5 cellular contexts compared by ENCODE assay signal in the genomic region with DNA sequence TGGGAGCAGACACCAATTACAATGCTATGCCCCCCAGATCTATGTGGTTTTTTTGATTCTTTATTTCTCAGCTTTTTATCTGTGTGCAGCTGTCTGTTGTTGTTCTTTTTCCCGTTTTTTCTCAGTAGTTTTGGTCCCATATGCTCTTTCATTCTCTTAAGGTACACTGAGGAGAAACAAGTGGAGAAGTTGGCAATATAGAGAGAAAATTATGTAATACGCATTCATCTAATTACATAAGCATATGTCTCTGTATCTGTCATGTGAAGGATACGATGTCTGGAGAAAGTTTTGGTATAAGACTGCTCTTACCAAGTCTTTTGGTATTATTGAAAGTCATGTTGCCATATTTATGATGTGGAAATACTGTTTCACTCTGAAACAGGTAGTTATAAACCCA.
"Had no signal": no experiment of that assay in that cellular context is flagged by ENCODE, and none has a peak within 500 bp of the region (broad histone marks: within the 10 kb centered on the region; RNA-seq: fewer than 3 reads in every experiment).

No MANE protein-coding gene starts in this region.

- H3K27ac Mint-ChIP-seq: GM23338, H9 had no signal

- H3K4me3 ChIP-seq: GM23338, K562 had no signal

- DNase-seq: H9, HCEC 1CT, IMR-90 had no signal

- H3K4me3 Mint-ChIP-seq: GM23338, H9 had no signal

- H3K9me3 Mint-ChIP-seq: GM23338, H9 had no signal
